Comparison of ENCODE assay signal across 12 cellular contexts in the genomic region with DNA sequence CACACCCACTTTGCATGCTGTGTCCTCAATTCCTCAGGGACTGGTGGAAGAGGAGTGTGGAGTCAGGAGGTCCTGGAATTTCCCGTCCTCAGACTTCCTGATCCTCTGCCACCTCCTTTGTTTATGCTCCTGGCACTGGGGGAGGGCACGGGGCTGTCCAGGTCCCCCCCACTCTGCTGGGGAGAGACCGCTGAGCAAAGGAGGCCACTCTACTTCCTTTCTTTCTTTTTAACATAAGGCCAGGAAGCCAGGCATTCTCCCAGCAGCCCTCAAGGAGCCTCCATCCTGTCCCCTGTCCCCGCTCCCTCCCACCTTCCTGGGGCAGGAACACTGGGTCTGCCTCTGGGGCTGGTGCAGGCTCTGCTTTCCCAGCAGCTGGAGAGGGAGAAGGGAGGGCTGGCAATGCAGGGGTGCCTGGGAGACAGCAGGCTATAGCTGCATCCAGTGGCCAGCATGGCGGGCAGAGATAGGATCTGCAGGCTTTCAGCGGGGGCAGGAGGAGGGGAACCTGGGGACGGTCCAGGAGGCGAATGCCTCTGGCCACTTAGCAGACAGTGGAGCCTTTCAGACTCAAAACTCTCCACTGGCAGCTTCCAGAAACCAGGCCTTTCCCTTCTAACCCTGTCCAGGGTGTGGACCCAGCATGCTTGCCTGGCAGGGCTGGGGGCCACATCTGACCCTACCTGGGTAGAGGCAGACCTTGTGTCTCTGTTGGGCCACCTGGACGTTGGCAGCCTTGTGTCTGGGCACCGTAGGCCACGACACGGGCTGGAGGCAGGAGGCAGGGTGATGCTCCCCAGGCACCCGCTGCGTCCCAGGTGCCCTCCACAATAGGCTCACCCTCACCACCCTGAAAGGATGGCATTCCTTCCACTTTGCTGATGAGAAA.
A peak's percentile ranks its signal among the peaks of the same experiment; 100 is the strongest.
DNase-seq lines count a peak whose midpoint lies in the region; ATAC-seq and TF ChIP-seq lines count a peak whose summit lies in the region.
"Had no signal": no experiment of that assay in that cellular context is flagged by ENCODE, and none has a peak within 500 bp of the region (broad histone marks: within the 10 kb centered on the region; RNA-seq: fewer than 3 reads in every experiment).

No MANE protein-coding gene starts in this region.

- DNase-seq in stimulated activated naive CD8-positive, alpha-beta T cell treated with anti-CD3 and anti-CD28 coated beads, Interleukin-15, amount 100 ng/mL, for 72 hours: no peak
- DNase-seq in stimulated activated naive CD8-positive, alpha-beta T cell treated with anti-CD3 and anti-CD28 coated beads, Interleukin-15, Interleukin-2, amounts not matched to agents 100 U/mL and 50 U/mL, for 24 hours: no peak
- peak in 5 of 10 donors; percentile 42 to 75 (median 51) for DNase-seq in dorsolateral prefrontal cortex
- DNase-seq in lower lobe of right lung: no peak
- no peak for DNase-seq in activated T-cell treated with anti-CD3 and anti-CD28 coated beads, Interleukin-2, amount 50 U/mL, for 4 hours
- DNase-seq: activated CD4-positive, alpha-beta T cell treated with anti-CD3 and anti-CD28 coated beads for 1 hour; activated T-cell treated with anti-CD3 and anti-CD28 coated beads, Interleukin-2, amount 50 U/mL, for 72 hours; esophagus squamous epithelium; NCI-H774 had no signal

- H3K27me3 Mint-ChIP-seq in stimulated activated naive CD8-positive, alpha-beta T cell treated with anti-CD3 and anti-CD28 coated beads, Interleukin-15, amount 100 ng/mL, for 72 hours: no peaks in the 10 kb centered on the region
- H3K27me3 Mint-ChIP-seq in activated T-cell treated with anti-CD3 and anti-CD28 coated beads, Interleukin-2, amount 50 U/mL, for 4 hours (ENCODE audit: low read depth): no peaks in the 10 kb centered on the region

- H3K27ac ChIP-seq in dorsolateral prefrontal cortex (peak overlapping the region in 57 of 59 donors; percentile 0 to 86 (median 65)), lower lobe of right lung (peak overlapping the region; percentile 72)

- H3K4me3 Mint-ChIP-seq in stimulated activated naive CD8-positive, alpha-beta T cell treated with anti-CD3 and anti-CD28 coated beads, Interleukin-15, amount 100 ng/mL, for 72 hours: no peak overlapping the region
- H3K4me3 Mint-ChIP-seq in activated T-cell treated with anti-CD3 and anti-CD28 coated beads, Interleukin-2, amount 50 U/mL, for 4 hours: no peak overlapping the region
- H3K4me3 Mint-ChIP-seq: activated T-cell treated with anti-CD3 and anti-CD28 coated beads, Interleukin-2, amount 50 U/mL, for 72 hours had no signal

- peak overlapping the region; percentile 42 to 79 for H3K27ac Mint-ChIP-seq in stimulated activated naive CD8-positive, alpha-beta T cell treated with anti-CD3 and anti-CD28 coated beads, Interleukin-15, amount 100 ng/mL, for 72 hours
- H3K27ac Mint-ChIP-seq: activated T-cell treated with anti-CD3 and anti-CD28 coated beads, Interleukin-2, amount 50 U/mL, for 72 hours had no signal

- no peaks in the 10 kb centered on the region for H3K9me3 ChIP-seq in lower lobe of right lung
- H3K9me3 ChIP-seq: esophagus squamous epithelium had no signal

- no peaks in the 10 kb centered on the region for H3K36me3 ChIP-seq in lower lobe of right lung
- H3K36me3 ChIP-seq: esophagus squamous epithelium had no signal

- peaks cover 25% of the 10 kb centered on the region for H3K36me3 Mint-ChIP-seq in activated T-cell treated with anti-CD3 and anti-CD28 coated beads, Interleukin-2, amount 50 U/mL, for 4 hours (ENCODE audit: insufficient read depth)

- intact Hi-C loops in dorsolateral prefrontal cortex (cut with DNase I) (loop anchor here in 1 of 2 donors (5.0 kb wide), 1 partner anchor 70 kb away; no protein-coding TSS in a partner anchor), lower lobe of right lung (cut with DNase I) (no loop called here)

- peak in 4 of 56 donors; percentile 11 to 23 (median 17) for TF ChIP-seq CTCF in dorsolateral prefrontal cortex (IDR thresholded peaks at IDR 0.05 in 54 of 56, conservative IDR thresholded peaks at IDR 0.05 in 2 of 56; ENCODE audit: low read depth in 1 of 56, partially characterized antibody in 56 of 56)
- TF ChIP-seq CTCF in lower lobe of right lung (IDR thresholded peaks at IDR 0.05): no peak

- H3K27me3 ChIP-seq in dorsolateral prefrontal cortex (no peaks in the 10 kb centered on the region), lower lobe of right lung (ENCODE audit: low read depth) (no peaks in the 10 kb centered on the region)

- H3K4me1 Mint-ChIP-seq in stimulated activated naive CD8-positive, alpha-beta T cell treated with anti-CD3 and anti-CD28 coated beads, Interleukin-15, amount 100 ng/mL, for 72 hours: peaks cover 69% of the 10 kb centered on the region
- peaks cover 55% of the 10 kb centered on the region for H3K4me1 Mint-ChIP-seq in activated T-cell treated with anti-CD3 and anti-CD28 coated beads, Interleukin-2, amount 50 U/mL, for 4 hours (ENCODE audit: low read depth)

- peaks cover 23% of the 10 kb centered on the region for H3K4me1 ChIP-seq in lower lobe of right lung

- H3K9me3 Mint-ChIP-seq in stimulated activated naive CD8-positive, alpha-beta T cell treated with anti-CD3 and anti-CD28 coated beads, Interleukin-15, amount 100 ng/mL, for 72 hours: no peaks in the 10 kb centered on the region
- no peaks in the 10 kb centered on the region for H3K9me3 Mint-ChIP-seq in activated T-cell treated with anti-CD3 and anti-CD28 coated beads, Interleukin-2, amount 50 U/mL, for 4 hours
- H3K9me3 Mint-ChIP-seq: activated T-cell treated with anti-CD3 and anti-CD28 coated beads, Interleukin-2, amount 50 U/mL, for 72 hours had no signal

- H3K4me3 ChIP-seq in dorsolateral prefrontal cortex: peak overlapping the region in 1 of 59 donors; percentile 18
- no peak overlapping the region for H3K4me3 ChIP-seq in lower lobe of right lung
- H3K4me3 ChIP-seq: esophagus squamous epithelium had no signal

- no peak for ATAC-seq in stimulated activated naive CD8-positive, alpha-beta T cell treated with anti-CD3 and anti-CD28 coated beads, Interleukin-15, amount 100 ng/mL, for 72 hours
- ATAC-seq in stimulated activated naive CD8-positive, alpha-beta T cell treated with anti-CD3 and anti-CD28 coated beads, Interleukin-15, Interleukin-2, amounts not matched to agents 100 U/mL and 50 U/mL, for 24 hours: no peak
- ATAC-seq in lower lobe of right lung (peak; percentile 29 to 33), GM19023 (IDR thresholded peaks at IDR 0.05; ENCODE audit: unreplicated experiment) (no peak), HG03354 (IDR thresholded peaks at IDR 0.05; ENCODE audit: poor library complexity, severe bottlenecking, unreplicated experiment) (no peak), HG03280 (IDR thresholded peaks at IDR 0.05; ENCODE audit: unreplicated experiment) (no peak)
- ATAC-seq in activated T-cell treated with anti-CD3 and anti-CD28 coated beads, Interleukin-2, amount 50 U/mL, for 4 hours: no peak
- ATAC-seq: activated T-cell treated with anti-CD3 and anti-CD28 coated beads, Interleukin-2, amount 50 U/mL, for 72 hours had no signal

Comparison
In these comparisons a context has a peak if more than half of its experiments do, and no peak if none do; other contexts are left out.
1. ATAC-seq: peak in lower lobe of right lung (2 of 2); none in stimulated activated naive CD8-positive, alpha-beta T cell treated with anti-CD3 and anti-CD28 coated beads, Interleukin-15, amount 100 ng/mL, for 72 hours (single experiment), stimulated activated naive CD8-positive, alpha-beta T cell treated with anti-CD3 and anti-CD28 coated beads, Interleukin-15, Interleukin-2, amounts not matched to agents 100 U/mL and 50 U/mL, for 24 hours (single experiment), GM19023 (single experiment), activated T-cell treated with anti-CD3 and anti-CD28 coated beads, Interleukin-2, amount 50 U/mL, for 4 hours (0 of 2), HG03354 (single experiment) and HG03280 (single experiment).